ENCODE assay signal across 8 cellular contexts in the genomic region with DNA sequence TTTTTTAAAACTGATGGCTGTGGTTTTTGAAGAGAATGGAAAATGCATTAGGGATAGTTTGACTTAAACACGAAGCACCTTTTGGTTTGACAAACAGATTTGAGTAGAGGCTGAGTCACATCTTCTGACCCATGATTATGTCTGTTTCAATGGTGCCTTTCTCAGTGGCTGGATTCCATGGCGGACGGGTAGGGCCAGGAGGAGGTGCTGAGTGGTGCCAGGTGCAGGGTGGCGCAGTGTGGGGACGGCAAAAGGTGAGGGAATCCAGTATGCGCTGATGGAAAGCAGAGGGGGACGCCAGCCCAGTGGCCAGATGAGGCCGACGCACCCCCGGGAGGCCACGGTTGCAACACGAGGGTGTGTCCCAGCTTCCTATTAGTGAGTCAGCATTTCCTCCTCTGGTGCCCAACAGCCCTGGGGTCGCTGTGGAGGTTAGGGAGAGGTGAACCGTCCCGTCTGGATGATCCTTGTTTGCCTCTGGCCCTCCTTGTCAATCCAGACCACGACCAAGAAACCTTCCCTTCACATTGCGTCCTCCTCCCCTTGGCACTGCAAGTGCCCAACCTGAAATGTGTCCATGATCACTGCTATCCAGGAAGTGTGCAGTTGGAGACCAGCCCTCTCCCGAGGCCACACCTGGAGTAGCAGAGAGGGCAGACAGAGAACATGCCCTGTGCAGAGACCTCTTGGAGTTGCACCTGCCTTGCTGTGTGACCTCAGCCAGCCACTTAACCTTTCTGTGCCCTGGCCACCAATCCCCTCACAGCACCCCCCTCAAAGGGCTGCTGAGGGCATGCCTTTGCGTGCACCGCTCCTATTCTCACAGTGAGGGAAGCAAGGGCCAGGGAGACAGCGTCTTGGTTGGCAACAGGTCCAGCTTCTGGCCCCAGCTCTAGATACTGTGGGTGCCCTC. TPM values are rescaled to one million over a fixed set of nuclear protein-coding genes. Genes with fewer than 3 reads are reported as not detected.
DNase-seq lines count a peak whose midpoint lies in the region; TF ChIP-seq lines count a peak whose summit lies in the region.

No MANE protein-coding gene starts in this region.

- H3K27me3 ChIP-seq in stomach, result peaks cover under 1 to 61% (median 7%) of the 10 kb centered on the region in 3 donors

- H3K4me3 ChIP-seq in fibroblast of pulmonary artery (replicated peaks; ENCODE audit: low read depth, low read length), result no peak overlapping the region
- H3K4me3 ChIP-seq in stomach, result no peak overlapping the region

- no peaks in the 10 kb centered on the region for H3K9me3 ChIP-seq in stomach

- TF ChIP-seq CTCF in fibroblast of pulmonary artery (IDR thresholded peaks at IDR 0.05; ENCODE audit: low read length, missing control alignments) (no peak), stomach (IDR thresholded peaks at IDR 0.05) (no peak), GM10266 (IDR thresholded peaks at IDR 0.05; ENCODE audit: control insufficient read depth, insufficient read depth, low read depth, missing control alignments) (no peak)

- DNase-seq in NCI-H1105 (lab: John Stamatoyannopoulos, UW) (peak; percentile 19), NCI-H1105 treated with DMSO at 0.1 percent for 48 hours (lab: John Stamatoyannopoulos, UW) (no peak), SHP77 treated with DMSO at 0.1 percent for 48 hours (lab: John Stamatoyannopoulos, UW) (peak; percentile 54), fibroblast of pulmonary artery (ENCODE audit: low read depth) (peak; percentile 66), stomach (peak; percentile 59), NCI-H526 (lab: John Stamatoyannopoulos, UW) (no peak), NCI-H774 (lab: John Stamatoyannopoulos, UW) (no peak), GM10266 (ENCODE audit: extremely low spot score) (no peak)

- peak overlapping the region in 1 of 5 donors; percentile 16 for H3K27ac ChIP-seq in stomach

- no peak for TF ChIP-seq EP300 in stomach (IDR thresholded peaks at IDR 0.05)

- H3K36me3 ChIP-seq in stomach, result no peaks in the 10 kb centered on the region

- TF ChIP-seq POLR2A in stomach (IDR thresholded peaks at IDR 0.05), result no peak

- WGBS in stomach, 5 donors, result 44 to 53% (median 47%) methylated on average over 15 to 21 of the region's 21 CpGs

- intact Hi-C loops in stomach (cut with DNase I; ENCODE audit: low total_unique reads), result no loop called here

- peaks cover 0 to 22% (median 12%) of the 10 kb centered on the region in 4 donors for H3K4me1 ChIP-seq in stomach

RNA-seq across cellular contexts. Expression of gene ATXN10, which starts 32.5 kb away (rescaled TPM):
- total RNA-seq in stomach, result 100 to 1,000 TPM in 4 of 5 donors, 10 to 100 TPM in 1; 65.6 to 171 (median 125) TPM
- 10 to 100 TPM; 36.5 to 47.9 (median 43.8) TPM for polyA plus RNA-seq in stomach

Comparison
In these comparisons a context has a peak if more than half of its experiments do, and no peak if none do; other contexts are left out.
1. DNase-seq: peak in NCI-H1105 (single experiment), SHP77 treated with DMSO at 0.1 percent for 48 hours (single experiment), fibroblast of pulmonary artery (single experiment) and stomach (single experiment); none in NCI-H1105 treated with DMSO at 0.1 percent for 48 hours (single experiment), NCI-H526 (0 of 2), NCI-H774 (single experiment) and GM10266 (single experiment).